Comparison of ENCODE assay signal across 18 cellular contexts in the genomic region with DNA sequence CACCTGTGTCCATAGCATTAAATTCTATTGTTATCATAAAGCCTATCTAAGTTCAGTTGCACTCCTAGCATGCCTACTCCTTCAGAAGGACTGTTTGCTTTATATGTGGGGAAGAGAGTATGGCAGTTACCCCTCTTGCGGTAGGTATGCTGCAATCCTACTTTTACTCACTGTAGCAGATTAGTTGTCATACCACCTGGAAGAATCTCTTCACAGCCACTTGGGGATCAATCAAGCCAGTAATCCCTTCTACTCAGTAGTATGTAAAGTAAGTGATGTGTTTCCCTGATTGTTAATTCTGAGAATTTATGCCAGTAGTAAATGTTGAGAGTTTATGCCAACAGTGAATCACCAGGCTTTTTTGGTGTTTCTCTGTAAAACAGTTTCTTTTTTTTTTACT.
"Had no signal": no experiment of that assay in that cellular context is flagged by ENCODE, and none has a peak within 500 bp of the region (broad histone marks: within the 10 kb centered on the region; RNA-seq: fewer than 3 reads in every experiment).

No MANE protein-coding gene starts in this region.

- ATAC-seq: esophagus mucosa; gastrocnemius medialis; left lung; sciatic nerve; stimulated activated naive B cell treated with anti-CD40 and anti-IgM and Interleukin-4, amounts not matched to agents 10 μg/mL and 1 μg/mL and 100 μg/mL, for 72 hours had no signal

- DNase-seq: activated CD4-positive, alpha-beta T cell treated with anti-CD3 and anti-CD28 coated beads, Interleukin-2, amount 50 U/mL, for 1 hour; activated T-cell treated with anti-CD3 and anti-CD28 coated beads, Interleukin-2, amount 50 U/mL, for 4 hours; effector CD4-positive, alpha-beta T cell; gastrocnemius medialis; head of caudate nucleus; kidney; left lung; midbrain; stimulated activated CD4-positive, alpha-beta T cell treated with anti-CD3 and anti-CD28 coated beads, Interleukin-4, amount 100 ng/mL, for 24 hours; stimulated activated naive B cell treated with anti-CD40 and anti-IgM and Interleukin-4, amounts not matched to agents 10 μg/mL and 1 μg/mL and 100 μg/mL, for 72 hours; substantia nigra; SW 1271; tibial artery; WERI-Rb-1 had no signal

- H3K4me3 Mint-ChIP-seq: activated T-cell treated with anti-CD3 and anti-CD28 coated beads, Interleukin-2, amount 50 U/mL, for 4 hours; nephron; stimulated activated naive B cell treated with anti-CD40 and anti-IgM and Interleukin-4, amounts not matched to agents 10 μg/mL and 1 μg/mL and 100 μg/mL, for 72 hours had no signal

- FAIRE-seq: kidney, urothelium cell line had no signal

- H3K4me1 Mint-ChIP-seq: nephron had no signal

- H3K27ac Mint-ChIP-seq: nephron; stimulated activated naive B cell treated with anti-CD40 and anti-IgM and Interleukin-4, amounts not matched to agents 10 μg/mL and 1 μg/mL and 100 μg/mL, for 72 hours had no signal

- H3K27me3 Mint-ChIP-seq: stimulated activated naive B cell treated with anti-CD40 and anti-IgM and Interleukin-4, amounts not matched to agents 10 μg/mL and 1 μg/mL and 100 μg/mL, for 72 hours had no signal

- H3K9me3 Mint-ChIP-seq: activated T-cell treated with anti-CD3 and anti-CD28 coated beads, Interleukin-2, amount 50 U/mL, for 4 hours; nephron; stimulated activated naive B cell treated with anti-CD40 and anti-IgM and Interleukin-4, amounts not matched to agents 10 μg/mL and 1 μg/mL and 100 μg/mL, for 72 hours had no signal
